Comparison of ENCODE assay signal across 6 cellular contexts in the genomic region with DNA sequence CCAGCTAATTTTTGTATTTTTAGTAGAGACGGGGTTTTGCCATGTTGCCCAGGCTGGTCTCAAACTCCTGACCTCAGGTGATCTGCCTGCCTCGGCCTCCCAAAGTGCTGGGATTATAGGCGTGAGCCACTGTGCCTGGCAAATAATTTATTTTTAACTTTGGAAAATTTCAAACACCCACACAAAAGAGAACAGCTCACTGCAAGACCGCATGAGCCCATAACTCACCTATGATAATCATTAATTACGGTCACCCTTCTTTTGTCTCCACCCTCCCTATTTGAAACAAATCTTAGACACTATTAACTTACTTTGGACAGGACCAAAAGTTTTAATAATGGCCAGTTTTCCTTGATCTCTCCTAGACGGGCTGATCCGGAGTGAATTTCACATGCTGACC. TPM values are rescaled to one million over a fixed set of nuclear protein-coding genes. Genes with fewer than 3 reads are reported as not detected.
"Had no signal": no experiment of that assay in that cellular context is flagged by ENCODE, and none has a peak within 500 bp of the region (broad histone marks: within the 10 kb centered on the region; RNA-seq: fewer than 3 reads in every experiment).

No MANE protein-coding gene starts in this region.

RNA-seq across cellular contexts. Expression of a gene that starts 47.6 kb away (rescaled TPM):
- total RNA-seq: GM23248, GM23338, H1, H4, H9, HFFc6 had no signal
- polyA plus RNA-seq: GM23248, GM23338, H1 had no signal
